Comparison of ENCODE assay signal across 8 cellular contexts in genomic region chr14:73634333-73634833, GRCh38. TPM values are rescaled to one million over a fixed set of nuclear protein-coding genes. Genes with fewer than 3 reads are reported as not detected.
A peak's percentile ranks its signal among the peaks of the same experiment; 100 is the strongest.
DNase-seq lines count a peak whose midpoint lies in the region; ATAC-seq and TF ChIP-seq lines count a peak whose summit lies in the region.

No MANE protein-coding gene starts in this region.

- 14% methylated on average over 31 of the region's 31 CpGs for WGBS in right cardiac atrium
- WGBS in psoas muscle, 3 donors = 9 to 14% (median 13%) methylated on average over 25 to 31 of the region's 31 CpGs

- peak overlapping the region; percentile 58 for H3K4me3 Mint-ChIP-seq in CD4-positive, alpha-beta T cell
- peak overlapping the region; percentile 64 for H3K4me3 Mint-ChIP-seq in activated naive CD8-positive, alpha-beta T cell treated with anti-CD3 and anti-CD28 coated beads for 36 hours

- POLR2A ChIA-PET in CD4-positive, alpha-beta T cell (lab: Charles Lee) = interaction anchor here (0.9 to 2.1 kb wide), 4 partner anchors 10 to 65 kb away, joined by 4 to 7 read pairs (median 6); partner anchors contain the start of genes ACOT2, ACOT6 and DNAL1

- CTCF ChIA-PET in CD4-positive, alpha-beta T cell (lab: Charles Lee) = interaction anchor here (1.2 kb wide), 1 partner anchor 125 kb away, joined by 3 read pairs; no protein-coding TSS in a partner anchor

- ATAC-seq in CD4-positive, alpha-beta T cell (ENCODE audit: poor library complexity) = no peak
- ATAC-seq in right cardiac atrium = peak; percentile 81 to 84
- peak; percentile 82 to 91 (median 85) for ATAC-seq in psoas muscle
- ATAC-seq in GM18873 (IDR thresholded peaks at IDR 0.05; ENCODE audit: low FRiP score, unreplicated experiment) = no peak
- no peak for ATAC-seq in GM18511 (IDR thresholded peaks at IDR 0.05; ENCODE audit: unreplicated experiment)

- peaks cover 5% of the 10 kb centered on the region for H3K4me1 Mint-ChIP-seq in CD4-positive, alpha-beta T cell (ENCODE audit: low read depth)
- H3K4me1 Mint-ChIP-seq in activated naive CD8-positive, alpha-beta T cell treated with anti-CD3 and anti-CD28 coated beads for 36 hours = peaks cover 12% of the 10 kb centered on the region

- H3K4me1 ChIP-seq in right cardiac atrium (ENCODE audit: control insufficient read depth, insufficient read depth, low read length) (no peaks in the 10 kb centered on the region), psoas muscle (peaks cover 4% of the 10 kb centered on the region)

- H3K27ac ChIP-seq in CD4-positive, alpha-beta T cell (ENCODE audit: low read depth, low read length) = no peak overlapping the region
- H3K27ac ChIP-seq in right cardiac atrium (ENCODE audit: low read length) = no peak overlapping the region
- peak overlapping the region; percentile 59 for H3K27ac ChIP-seq in psoas muscle

- no peak for TF ChIP-seq CTCF in CD4-positive, alpha-beta T cell (IDR thresholded peaks at IDR 0.05)
- peak; percentile 41 for TF ChIP-seq CTCF in psoas muscle (IDR thresholded peaks at IDR 0.05)

- no peaks in the 10 kb centered on the region for H3K9me3 Mint-ChIP-seq in CD4-positive, alpha-beta T cell
- no peaks in the 10 kb centered on the region for H3K9me3 Mint-ChIP-seq in activated naive CD8-positive, alpha-beta T cell treated with anti-CD3 and anti-CD28 coated beads for 36 hours

- H3K27me3 ChIP-seq in CD4-positive, alpha-beta T cell (ENCODE audit: control insufficient read depth, insufficient read depth, low read length) = no peaks in the 10 kb centered on the region
- H3K27me3 ChIP-seq in right cardiac atrium (ENCODE audit: control insufficient read depth, insufficient read depth) (no peaks in the 10 kb centered on the region), psoas muscle (ENCODE audit: insufficient read depth in 3 of 3, low read length in 2 of 3) (no peaks in the 10 kb centered on the region)

- intact Hi-C loops in CD4-positive, alpha-beta T cell (cut with DNase I, micrococcal nuclease) = loop anchor here in 1 of 2 experiments (5.0 kb wide), 1 partner anchor 337 kb away; no protein-coding TSS in a partner anchor
- intact Hi-C loops in right cardiac atrium (cut with DNase I) (loop anchor here in 1 of 4 donors (5.0 kb wide), 1 partner anchor 127 kb away; no protein-coding TSS in a partner anchor), psoas muscle (cut with DNase I) (loop anchor here (5.0 kb wide), 3 partner anchors 47 to 122 kb away; partner anchors contain the start of gene ACOT2 (in 1 of the 2))

- H3K27me3 Mint-ChIP-seq in CD4-positive, alpha-beta T cell = peaks cover 10% of the 10 kb centered on the region
- H3K27me3 Mint-ChIP-seq in activated naive CD8-positive, alpha-beta T cell treated with anti-CD3 and anti-CD28 coated beads for 36 hours = peaks cover 12% of the 10 kb centered on the region

- no peak for DNase-seq in CD4-positive, alpha-beta T cell
- DNase-seq in HK-2 (ENCODE audit: unreplicated experiment) = peak; percentile 64
- DNase-seq in activated naive CD8-positive, alpha-beta T cell treated with anti-CD3 and anti-CD28 coated beads for 36 hours = peak; percentile 11
- DNase-seq in right cardiac atrium = peak in 2 of 3 donors; percentile 76 to 79
- DNase-seq in psoas muscle = peak; percentile 37 to 73
- DNase-seq in mucosa of gallbladder (ENCODE audit: low spot score) = no peak

- no peaks in the 10 kb centered on the region for H3K36me3 Mint-ChIP-seq in CD4-positive, alpha-beta T cell (ENCODE audit: low read depth)
- no peaks in the 10 kb centered on the region for H3K36me3 Mint-ChIP-seq in activated naive CD8-positive, alpha-beta T cell treated with anti-CD3 and anti-CD28 coated beads for 36 hours

- H3K4me3 ChIP-seq in right cardiac atrium (ENCODE audit: low read length) = peak overlapping the region; percentile 45
- peak overlapping the region; percentile 68 for H3K4me3 ChIP-seq in psoas muscle

- no peak overlapping the region for H3K27ac Mint-ChIP-seq in CD4-positive, alpha-beta T cell
- H3K27ac Mint-ChIP-seq in activated naive CD8-positive, alpha-beta T cell treated with anti-CD3 and anti-CD28 coated beads for 36 hours = peak overlapping the region; percentile 20

- H3K36me3 ChIP-seq in psoas muscle (ENCODE audit: insufficient read depth in 1 of 2, low read depth in 1 of 2) = no peaks in the 10 kb centered on the region

- no peaks in the 10 kb centered on the region for H3K9me3 ChIP-seq in CD4-positive, alpha-beta T cell (ENCODE audit: control insufficient read depth, low read length)
- H3K9me3 ChIP-seq in right cardiac atrium (ENCODE audit: control insufficient read depth, low read length) = no peaks in the 10 kb centered on the region
- no peaks in the 10 kb centered on the region for H3K9me3 ChIP-seq in psoas muscle

RNA-seq across cellular contexts. Expression of gene DNAL1, which starts 10.4 kb away (rescaled TPM):
- total RNA-seq in CD4-positive, alpha-beta T cell = 1 to 10 TPM; 2.9 to 3.7 TPM
- 10 to 100 TPM in 1 of 2 experiments, 1 to 10 TPM in 1; 7.7 to 11.9 TPM for total RNA-seq in activated naive CD8-positive, alpha-beta T cell treated with anti-CD3 and anti-CD28 coated beads for 36 hours
- total RNA-seq in right cardiac atrium (10 to 100 TPM; 15.9 to 19.9 (median 17.5) TPM), psoas muscle (1 to 10 TPM; 4.3 to 8.4 (median 6.3) TPM), mucosa of gallbladder (14.3 TPM)
- polyA plus RNA-seq in right cardiac atrium (5.3 TPM), psoas muscle (10 to 100 TPM in 1 of 3 donors, 1 to 10 TPM in 2; 6.0 to 20.0 (median 7.1) TPM)

RNA-seq across cellular contexts. Expression of gene ACOT6, which starts 22.1 kb away (rescaled TPM):
- total RNA-seq in CD4-positive, alpha-beta T cell = not detected
- total RNA-seq in activated naive CD8-positive, alpha-beta T cell treated with anti-CD3 and anti-CD28 coated beads for 36 hours = not detected
- not detected for total RNA-seq in right cardiac atrium
- polyA plus RNA-seq in right cardiac atrium = not detected
- not detected for total RNA-seq in psoas muscle
- not detected for polyA plus RNA-seq in psoas muscle
- total RNA-seq in mucosa of gallbladder = not detected

RNA-seq across cellular contexts. Expression of gene ACOT4, which starts 42.7 kb away (rescaled TPM):
- total RNA-seq in CD4-positive, alpha-beta T cell = 1 to 10 TPM; 1.0 to 1.2 TPM
- 1 to 10 TPM; 2.0 to 2.4 TPM for total RNA-seq in activated naive CD8-positive, alpha-beta T cell treated with anti-CD3 and anti-CD28 coated beads for 36 hours
- total RNA-seq in right cardiac atrium = under 1 TPM; 0.31 to 0.74 (median 0.56) TPM
- polyA plus RNA-seq in right cardiac atrium = 0.63 TPM
- total RNA-seq in psoas muscle = under 1 TPM; 0.25 to 0.60 (median 0.32) TPM
- polyA plus RNA-seq in psoas muscle = 1 to 10 TPM in 1 of 3 donors, under 1 TPM in 2; 0.11 to 2.5 (median 0.16) TPM
- 2.6 TPM for total RNA-seq in mucosa of gallbladder

Comparison
In these comparisons a context has a peak if more than half of its experiments do, and no peak if none do; other contexts are left out.
1. ATAC-seq: peak in right cardiac atrium (2 of 2) and psoas muscle (4 of 4); none in CD4-positive, alpha-beta T cell (single experiment), GM18873 (single experiment) and GM18511 (single experiment).
2. DNase-seq: peak in HK-2 (single experiment), activated naive CD8-positive, alpha-beta T cell treated with anti-CD3 and anti-CD28 coated beads for 36 hours (single experiment), right cardiac atrium (2 of 3) and psoas muscle (2 of 2); none in CD4-positive, alpha-beta T cell (0 of 10) and mucosa of gallbladder (single experiment).